25 cellular contexts compared by ENCODE assay signal in genomic region chr1:169042377-169042776, GRCh38.
"Had no signal": no experiment of that assay in that cellular context is flagged by ENCODE, and none has a peak within 500 bp of the region (broad histone marks: within the 10 kb centered on the region; RNA-seq: fewer than 3 reads in every experiment).

No MANE protein-coding gene starts in this region.

- H3K9me3 Mint-ChIP-seq: activated T-cell treated with anti-CD3 and anti-CD28 coated beads, Interleukin-2, amount 50 U/mL, for 4 hours; effector memory CD8-positive, alpha-beta T cell; stimulated activated naive CD8-positive, alpha-beta T cell treated with anti-CD3 and anti-CD28 coated beads, Interleukin-15, Interleukin-2, amounts not matched to agents 100 ng/mL and 50 ng/mL, for 24 hours had no signal

- H3K27ac Mint-ChIP-seq: activated B cell treated with CpG ODN at 0.5 μM for 24 hours had no signal

- H3K4me3 Mint-ChIP-seq: activated B cell treated with CpG ODN at 0.5 μM for 24 hours; activated CD4-positive, alpha-beta T cell treated with anti-CD3 and anti-CD28 coated beads for 36 hours; activated T-cell treated with anti-CD3 and anti-CD28 coated beads, Interleukin-2, amount 50 U/mL, for 4 hours; stimulated activated naive CD8-positive, alpha-beta T cell treated with anti-CD3 and anti-CD28 coated beads, Interleukin-15, Interleukin-2, amounts not matched to agents 100 ng/mL and 50 ng/mL, for 24 hours; T-helper 2 cell treated with Interferon-gamma antibody and Interleukin-4, amounts not matched to agents 5 μg/mL and 100 μg/mL, for 36 hours had no signal

- H3K36me3 Mint-ChIP-seq: stimulated activated effector memory CD8-positive, alpha-beta T cell treated with anti-CD3 and anti-CD28 coated beads, Interleukin-12 subunit alpha, Interleukin-12 subunit beta, amount 100 ng/mL, for 72 hours had no signal

- H3K27me3 Mint-ChIP-seq: activated CD4-positive, alpha-beta T cell treated with anti-CD3 and anti-CD28 coated beads for 36 hours; activated naive CD8-positive, alpha-beta T cell; effector memory CD8-positive, alpha-beta T cell; progenitor cell of endocrine pancreas; stimulated activated naive CD8-positive, alpha-beta T cell treated with anti-CD3 and anti-CD28 coated beads, Interleukin-15, Interleukin-2, amounts not matched to agents 100 ng/mL and 50 ng/mL, for 24 hours had no signal

- ATAC-seq: activated CD4-positive, alpha-beta T cell treated with anti-CD3 and anti-CD28 coated beads for 36 hours; activated T-cell treated with anti-CD3 and anti-CD28 coated beads, Interleukin-2, amount 50 U/mL, for 4 hours; effector memory CD8-positive, alpha-beta T cell; gastroesophageal sphincter; lower lobe of right lung; naive thymus-derived CD8-positive, alpha-beta T cell; stimulated activated effector memory CD8-positive, alpha-beta T cell treated with anti-CD3 and anti-CD28 coated beads, Interleukin-12 subunit alpha, Interleukin-12 subunit beta, amount 100 ng/mL, for 72 hours had no signal

- DNase-seq: activated B cell treated with CpG ODN at 0.5 μM for 24 hours; activated CD4-positive, alpha-beta T cell treated with anti-CD3 and anti-CD28 coated beads for 36 hours; activated CD4-positive, alpha-beta T cell treated with anti-CD3 and anti-CD28 coated beads, Interleukin-2, amount 50 U/mL, for 48 hours; activated CD8-positive, alpha-beta memory T cell treated with anti-CD3 and anti-CD28 coated beads for 24 hours; activated T-cell treated with anti-CD3 and anti-CD28 coated beads, Interleukin-2, amount 50 U/mL, for 4 hours; brain microvascular endothelial cell; caudate nucleus; cortex of kidney; effector memory CD8-positive, alpha-beta T cell; erythroblast; hypothalamus; lower lobe of right lung; mesenchymal stem cell; naive thymus-derived CD8-positive, alpha-beta T cell; retina; sigmoid colon; small intestine; stimulated activated CD4-positive, alpha-beta T cell treated with anti-CD3 and anti-CD28 coated beads, Interleukin-4, amount 100 ng/mL, for 24 hours; trophoblast cell had no signal
